In genomic region chr10:71395621-71396020, GRCh38 we compare ENCODE assay signal across 11 cellular contexts. TPM values are rescaled to one million over a fixed set of nuclear protein-coding genes. Genes with fewer than 3 reads are reported as not detected.
DNase-seq lines count a peak whose midpoint lies in the region; ATAC-seq and TF ChIP-seq lines count a peak whose summit lies in the region.
"Had no signal": no experiment of that assay in that cellular context is flagged by ENCODE, and none has a peak within 500 bp of the region (broad histone marks: within the 10 kb centered on the region; RNA-seq: fewer than 3 reads in every experiment).

No MANE protein-coding gene starts in this region.

- H3K36me3 Mint-ChIP-seq in activated T-cell treated with anti-CD3 and anti-CD28 coated beads, Interleukin-2, amount 50 U/mL, for 4 hours (ENCODE audit: insufficient read depth): no peaks in the 10 kb centered on the region
- no peaks in the 10 kb centered on the region for H3K36me3 Mint-ChIP-seq in stimulated activated effector memory CD8-positive, alpha-beta T cell treated with anti-CD3 and anti-CD28 coated beads, Interleukin-12 subunit alpha, Interleukin-12 subunit beta, amount 100 ng/mL, for 72 hours

- H4K20me1 ChIP-seq in OCI-LY3 (ENCODE audit: insufficient read depth, low read length): no peaks in the 10 kb centered on the region

- H3K4me2 ChIP-seq in OCI-LY3 (ENCODE audit: low read length): peak overlapping the region; percentile 97

- H3K27me3 ChIP-seq in OCI-LY3 (ENCODE audit: low read depth, low read length): peaks cover 12% of the 10 kb centered on the region; the same call in 1 of the 2 replicates
- H3K27me3 ChIP-seq: body of pancreas had no signal

- H3K4me3 Mint-ChIP-seq in activated T-cell treated with anti-CD3 and anti-CD28 coated beads, Interleukin-2, amount 50 U/mL, for 4 hours: peak overlapping the region; percentile 17
- H3K4me3 Mint-ChIP-seq in stimulated activated effector memory CD8-positive, alpha-beta T cell treated with anti-CD3 and anti-CD28 coated beads, Interleukin-12 subunit alpha, Interleukin-12 subunit beta, amount 100 ng/mL, for 72 hours: peak overlapping the region; percentile 61

- peaks cover 8% of the 10 kb centered on the region for H3K4me1 Mint-ChIP-seq in activated T-cell treated with anti-CD3 and anti-CD28 coated beads, Interleukin-2, amount 50 U/mL, for 4 hours (ENCODE audit: low read depth)
- peaks cover 8% of the 10 kb centered on the region for H3K4me1 Mint-ChIP-seq in stimulated activated effector memory CD8-positive, alpha-beta T cell treated with anti-CD3 and anti-CD28 coated beads, Interleukin-12 subunit alpha, Interleukin-12 subunit beta, amount 100 ng/mL, for 72 hours

- H3K79me2 ChIP-seq in OCI-LY3 (ENCODE audit: low read length): no peaks in the 10 kb centered on the region

- peak overlapping the region; percentile 84; the same call in 1 of the 2 replicates for H3K4me3 ChIP-seq in OCI-LY3 (ENCODE audit: low read length)
- H3K4me3 ChIP-seq in epithelial cell of esophagus (ENCODE audit: low read length): no peak overlapping the region
- H3K4me3 ChIP-seq: body of pancreas had no signal

- H3K9me3 Mint-ChIP-seq in activated T-cell treated with anti-CD3 and anti-CD28 coated beads, Interleukin-2, amount 50 U/mL, for 4 hours: no peaks in the 10 kb centered on the region
- H3K9me3 Mint-ChIP-seq in stimulated activated effector memory CD8-positive, alpha-beta T cell treated with anti-CD3 and anti-CD28 coated beads, Interleukin-12 subunit alpha, Interleukin-12 subunit beta, amount 100 ng/mL, for 72 hours: no peaks in the 10 kb centered on the region

- ATAC-seq in activated T-cell treated with anti-CD3 and anti-CD28 coated beads, Interleukin-2, amount 50 U/mL, for 4 hours: no peak
- ATAC-seq in stimulated activated effector memory CD8-positive, alpha-beta T cell treated with anti-CD3 and anti-CD28 coated beads, Interleukin-12 subunit alpha, Interleukin-12 subunit beta, amount 100 ng/mL, for 72 hours: no peak
- no peak for ATAC-seq in GM21360 (IDR thresholded peaks at IDR 0.05; ENCODE audit: unreplicated experiment)

- no peak overlapping the region for H3K27ac Mint-ChIP-seq in stimulated activated effector memory CD8-positive, alpha-beta T cell treated with anti-CD3 and anti-CD28 coated beads, Interleukin-12 subunit alpha, Interleukin-12 subunit beta, amount 100 ng/mL, for 72 hours

- H3K36me3 ChIP-seq in OCI-LY3 (replicated peaks; ENCODE audit: low read depth, low read length): no peaks in the 10 kb centered on the region
- H3K36me3 ChIP-seq: uterus had no signal

- H3K9me3 ChIP-seq in OCI-LY3 (ENCODE audit: insufficient read depth, low read length): no peaks in the 10 kb centered on the region
- H3K9me3 ChIP-seq: body of pancreas, uterus had no signal

- TF ChIP-seq CTCF in OCI-LY3 (IDR thresholded peaks at IDR 0.05; ENCODE audit: low read depth, low read length): no peak
- TF ChIP-seq CTCF in epithelial cell of esophagus (IDR thresholded peaks at IDR 0.05; ENCODE audit: insufficient read depth, low read depth, low read length, missing control alignments): peak; percentile 6

- H3K27me3 Mint-ChIP-seq in activated T-cell treated with anti-CD3 and anti-CD28 coated beads, Interleukin-2, amount 50 U/mL, for 4 hours (ENCODE audit: low read depth): peaks cover 69% of the 10 kb centered on the region

- H3K27ac ChIP-seq in OCI-LY3 (ENCODE audit: low read length): no peak overlapping the region

- H3K4me1 ChIP-seq in OCI-LY3 (ENCODE audit: low read length): no peaks in the 10 kb centered on the region

- DNase-seq in activated T-cell treated with anti-CD3 and anti-CD28 coated beads, Interleukin-2, amount 50 U/mL, for 4 hours: no peak
- DNase-seq in activated T-cell treated with anti-CD3 and anti-CD28 coated beads, Interleukin-2, amount 50 U/mL, for 1 hour: no peak
- DNase-seq in epithelial cell of esophagus (ENCODE audit: low read depth) (no peak), SW 1271 (lab: John Stamatoyannopoulos, UW) (no peak), cortex of kidney (lab: John Stamatoyannopoulos, UW) (no peak)
- no peak for DNase-seq in stimulated activated effector memory CD8-positive, alpha-beta T cell treated with anti-CD3 and anti-CD28 coated beads, Interleukin-12 subunit alpha, Interleukin-12 subunit beta, amount 100 ng/mL, for 72 hours (ENCODE audit: low spot score in 2 of 2)
- DNase-seq: GF-D8 had no signal

- H3K9ac ChIP-seq in OCI-LY3 (ENCODE audit: low read length): 0 out of 2 replicates have a peak overlapping the region, but pooled peaks have one; percentile 68

- peak overlapping the region; percentile 92 for H2AFZ ChIP-seq in OCI-LY3 (ENCODE audit: low read depth, low read length)

RNA-seq across cellular contexts. Expression of gene CDH23, which starts 1.1 kb away (rescaled TPM):
- 1 to 10 TPM in 2 of 3 donors, under 1 TPM in 1; 0.71 to 1.2 (median 1.1) TPM for total RNA-seq in activated T-cell treated with anti-CD3 and anti-CD28 coated beads, Interleukin-2, amount 50 U/mL, for 4 hours
